ENCODE assay signal across 20 cellular contexts in the genomic region with DNA sequence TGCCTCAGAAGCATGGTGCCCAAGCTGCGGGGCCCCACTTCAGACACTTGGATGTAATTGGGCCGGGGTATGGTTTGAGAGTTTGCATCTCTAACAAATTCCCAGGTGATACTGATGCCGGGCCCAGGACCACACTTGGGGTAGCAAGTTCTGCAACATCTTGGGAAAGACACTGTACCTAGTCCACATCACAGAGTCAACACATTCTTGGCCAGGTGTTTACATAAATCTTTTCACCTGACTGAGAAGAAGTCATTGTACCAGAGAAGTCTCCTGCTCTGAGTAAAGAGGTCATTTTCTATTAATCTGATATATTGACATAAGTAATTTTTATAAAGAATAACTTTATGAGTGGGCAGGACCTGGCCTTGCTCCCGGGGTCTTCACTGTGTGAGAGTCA. TPM values are rescaled to one million over a fixed set of nuclear protein-coding genes. Genes with fewer than 3 reads are reported as not detected.
DNase-seq lines count a peak whose midpoint lies in the region; ATAC-seq and TF ChIP-seq lines count a peak whose summit lies in the region.
"Had no signal": no experiment of that assay in that cellular context is flagged by ENCODE, and none has a peak within 500 bp of the region (broad histone marks: within the 10 kb centered on the region; RNA-seq: fewer than 3 reads in every experiment).

No MANE protein-coding gene starts in this region.

- H3K27ac ChIP-seq in OCI-LY3 (ENCODE audit: low read length): no peak overlapping the region
- peak overlapping the region in 58 of 59 donors; percentile 4 to 97 (median 88) for H3K27ac ChIP-seq in dorsolateral prefrontal cortex
- peak overlapping the region; percentile 96 for H3K27ac ChIP-seq in temporal lobe (ENCODE audit: low read depth, low read length)
- no peak overlapping the region for H3K27ac ChIP-seq in mesenchymal stem cell (ENCODE audit: low read length, poor library complexity, severe bottlenecking)
- H3K27ac ChIP-seq: C4-2B had no signal

- peaks cover 9% of the 10 kb centered on the region for H3K4me1 Mint-ChIP-seq in activated CD8-positive, alpha-beta T cell treated with anti-CD3 and anti-CD28 coated beads for 36 hours (ENCODE audit: low read depth)

- H3K4ac ChIP-seq in mesenchymal stem cell (ENCODE audit: low read depth in 1 of 2, low read length in 2 of 2): no peak overlapping the region

- H3K36me3 ChIP-seq in OCI-LY3 (replicated peaks; ENCODE audit: low read depth, low read length) (peaks cover 5% of the 10 kb centered on the region), mesenchymal stem cell (ENCODE audit: control insufficient read depth in 1 of 2, insufficient read depth in 2 of 2, low read depth in 1 of 2, low read length in 2 of 2) (peaks cover 45 to 70% of the 10 kb centered on the region in 2 experiments)
- H3K36me3 ChIP-seq: Peyer's patch had no signal

- H3K9me3 Mint-ChIP-seq in activated naive CD4-positive, alpha-beta T cell treated with anti-CD3 and anti-CD28 coated beads, Interleukin-2, amount 50 U/mL, for 72 hours: no peaks in the 10 kb centered on the region
- H3K9me3 Mint-ChIP-seq in activated CD8-positive, alpha-beta T cell treated with anti-CD3 and anti-CD28 coated beads for 36 hours: no peaks in the 10 kb centered on the region

- no peak overlapping the region for H2BK120ac ChIP-seq in mesenchymal stem cell (ENCODE audit: low read depth, low read length)

- H3K27me3 ChIP-seq in OCI-LY3 (ENCODE audit: low read depth, low read length) (peaks cover 4% of the 10 kb centered on the region; the same call in 1 of the 2 replicates), dorsolateral prefrontal cortex (no peaks in the 10 kb centered on the region), mesenchymal stem cell (ENCODE audit: control insufficient read depth in 1 of 2, insufficient read depth in 1 of 2, low read length in 2 of 2) (no peaks in the 10 kb centered on the region)
- H3K27me3 ChIP-seq: Peyer's patch had no signal

- H3K79me2 ChIP-seq in OCI-LY3 (ENCODE audit: low read length): no peaks in the 10 kb centered on the region

- H3K4me2 ChIP-seq in OCI-LY3 (ENCODE audit: low read length) (peak overlapping the region; percentile 37; the same call in 1 of the 2 replicates), mesenchymal stem cell (ENCODE audit: low read length, poor library complexity, severe bottlenecking) (no peak overlapping the region)

- POLR2A ChIA-PET in activated CD8-positive, alpha-beta T cell treated with anti-CD3 and anti-CD28 coated beads for 36 hours (lab: Charles Lee): interaction anchor here (0.5 to 0.6 kb wide), 2 partner anchors 305 to 912 kb away, joined by 3 read pairs; no protein-coding TSS in a partner anchor

- no peaks in the 10 kb centered on the region for H3K27me3 Mint-ChIP-seq in activated CD8-positive, alpha-beta T cell treated with anti-CD3 and anti-CD28 coated beads for 36 hours

- H3K4me3 Mint-ChIP-seq in activated CD8-positive, alpha-beta T cell treated with anti-CD3 and anti-CD28 coated beads for 36 hours: no peak overlapping the region

- H3K36me3 Mint-ChIP-seq in activated naive CD4-positive, alpha-beta T cell treated with anti-CD3 and anti-CD28 coated beads, Interleukin-2, amount 50 U/mL, for 72 hours: peaks cover 5 to 9% of the 10 kb centered on the region in 2 donors
- peaks cover 26% of the 10 kb centered on the region for H3K36me3 Mint-ChIP-seq in activated CD8-positive, alpha-beta T cell treated with anti-CD3 and anti-CD28 coated beads for 36 hours (ENCODE audit: low read depth)

- no peak overlapping the region for H2BK5ac ChIP-seq in mesenchymal stem cell (ENCODE audit: low read depth, low read length, poor library complexity, severe bottlenecking)

- H3K4me1 ChIP-seq in OCI-LY3 (ENCODE audit: low read length): peaks cover 29% of the 10 kb centered on the region
- peaks cover 2% of the 10 kb centered on the region for H3K4me1 ChIP-seq in mesenchymal stem cell (ENCODE audit: control insufficient read depth, insufficient read depth, low read depth, low read length)
- H3K4me1 ChIP-seq: Peyer's patch had no signal

- H2AFZ ChIP-seq in OCI-LY3 (ENCODE audit: low read depth, low read length) (no peak overlapping the region), mesenchymal stem cell (ENCODE audit: low read depth, low read length) (no peak overlapping the region)

- no peak overlapping the region for H3K18ac ChIP-seq in mesenchymal stem cell (ENCODE audit: low read depth in 1 of 2, low read length in 2 of 2)

- no peak overlapping the region for H2BK15ac ChIP-seq in mesenchymal stem cell (ENCODE audit: low read depth, poor library complexity, severe bottlenecking)

- CTCF ChIA-PET in activated CD8-positive, alpha-beta T cell treated with anti-CD3 and anti-CD28 coated beads for 36 hours (lab: Charles Lee): interaction anchor here (1.1 to 2.0 kb wide), 4 partner anchors 19 to 238 kb away, joined by 3 to 6 read pairs (median 5); no protein-coding TSS in a partner anchor

- H2AK5ac ChIP-seq in mesenchymal stem cell (ENCODE audit: low read length, severe bottlenecking): no peak overlapping the region

- H4K20me1 ChIP-seq in OCI-LY3 (ENCODE audit: insufficient read depth, low read length): peaks cover 6% of the 10 kb centered on the region; the same call in 1 of the 2 replicates

- H2BK12ac ChIP-seq in mesenchymal stem cell (ENCODE audit: low read length in 2 of 2): no peak overlapping the region

- H3K79me1 ChIP-seq in mesenchymal stem cell (replicated peaks; ENCODE audit: low read length, poor library complexity, severe bottlenecking): peaks cover 6% of the 10 kb centered on the region

- peak; percentile 9 for ATAC-seq in GM19035 (IDR thresholded peaks at IDR 0.05; ENCODE audit: unreplicated experiment)
- no peak for ATAC-seq in activated naive CD4-positive, alpha-beta T cell treated with anti-CD3 and anti-CD28 coated beads, Interleukin-2, amount 50 U/mL, for 72 hours
- no peak for ATAC-seq in activated CD8-positive, alpha-beta T cell treated with anti-CD3 and anti-CD28 coated beads for 36 hours
- ATAC-seq: SK-N-SH treated with all-trans-retinoic acid at 6 μM for 48 hours had no signal

- DNase-seq in dorsolateral prefrontal cortex: no peak
- DNase-seq in mesenchymal stem cell: no peak
- DNase-seq in activated naive CD4-positive, alpha-beta T cell treated with anti-CD3 and anti-CD28 coated beads, Interleukin-2, amount 50 U/mL, for 72 hours (ENCODE audit: low spot score in 2 of 2): no peak
- no peak for DNase-seq in activated CD8-positive, alpha-beta T cell treated with anti-CD3 and anti-CD28 coated beads for 36 hours
- DNase-seq: AML-193; GDM1; KBM-7; NCI-H1105; NCI-H146; NCI-H2029 treated with DMSO at 0.1 percent for 48 hours; NCI-H226; NCI-H510A treated with DMSO at 0.1 percent for 48 hours; NCI-H748 treated with DMSO at 0.1 percent for 48 hours; NK-92 treated with Interleukin-12 subunit alpha and Interleukin-12 subunit beta, amount 100 ng/mL, for 24 hours had no signal

- WGBS in mesenchymal stem cell: 93% methylated on average over 4 of the region's 4 CpGs

- H3K23ac ChIP-seq in mesenchymal stem cell (ENCODE audit: low read length in 2 of 2): no peak overlapping the region

- no peak overlapping the region for H4K91ac ChIP-seq in mesenchymal stem cell (ENCODE audit: low read length)

- no peak overlapping the region for H3K27ac Mint-ChIP-seq in activated naive CD4-positive, alpha-beta T cell treated with anti-CD3 and anti-CD28 coated beads, Interleukin-2, amount 50 U/mL, for 72 hours
- no peak overlapping the region for H3K27ac Mint-ChIP-seq in activated CD8-positive, alpha-beta T cell treated with anti-CD3 and anti-CD28 coated beads for 36 hours

- TF ChIP-seq CTCF in OCI-LY3 (IDR thresholded peaks at IDR 0.05; ENCODE audit: low read depth, low read length) (no peak), dorsolateral prefrontal cortex (IDR thresholded peaks at IDR 0.05 in 54 of 56, conservative IDR thresholded peaks at IDR 0.05 in 2 of 56; ENCODE audit: low read depth in 1 of 56, partially characterized antibody in 56 of 56) (no peak)
- TF ChIP-seq CTCF in activated CD8-positive, alpha-beta T cell treated with anti-CD3 and anti-CD28 coated beads for 36 hours (IDR thresholded peaks at IDR 0.05): no peak

- H3K14ac ChIP-seq in mesenchymal stem cell (ENCODE audit: low read length in 2 of 2): no peak overlapping the region

- H3K4me3 ChIP-seq in OCI-LY3 (ENCODE audit: low read length) (no peak overlapping the region), dorsolateral prefrontal cortex (peak overlapping the region in 3 of 59 donors; percentile 1 to 14 (median 8)), mesenchymal stem cell (ENCODE audit: insufficient read depth in 1 of 2, low read depth in 1 of 2, low read length in 2 of 2) (no peak overlapping the region)
- H3K4me3 ChIP-seq: Peyer's patch had no signal

- no peak overlapping the region for H4K8ac ChIP-seq in mesenchymal stem cell (ENCODE audit: low read length)

- intact Hi-C loops in dorsolateral prefrontal cortex (cut with DNase I): loop anchor here in 1 of 2 donors (2.0 to 10.0 kb wide), 2 partner anchors 17 to 227 kb away; a partner anchor contains a TSS
- intact Hi-C loops in activated CD8-positive, alpha-beta T cell treated with anti-CD3 and anti-CD28 coated beads for 36 hours (cut with micrococcal nuclease): loop anchor here (5.0 kb wide), 2 partner anchors 59 to 239 kb away; no protein-coding TSS in a partner anchor

- H3K9me3 ChIP-seq in OCI-LY3 (ENCODE audit: insufficient read depth, low read length): no peaks in the 10 kb centered on the region
- no peaks in the 10 kb centered on the region for H3K9me3 ChIP-seq in mesenchymal stem cell (ENCODE audit: control insufficient read depth, low read length)

- H3K9ac ChIP-seq in OCI-LY3 (ENCODE audit: low read length) (no peak overlapping the region), mesenchymal stem cell (ENCODE audit: low read length) (no peak overlapping the region)

RNA-seq across cellular contexts. Expression of a gene that starts 27.5 kb away (rescaled TPM):
- total RNA-seq in dorsolateral prefrontal cortex (100 to 1,000 TPM in 10 of 120 experiments, 10 to 100 TPM in 110; 45.9 to 230 (median 67.8) TPM), temporal lobe (16.5 TPM)
- 6.0 TPM for polyA plus RNA-seq in mesenchymal stem cell (2013, experiment 1 of 2)
- polyA plus RNA-seq in mesenchymal stem cell (2013, experiment 2 of 2): 6.8 TPM
- total RNA-seq in activated naive CD4-positive, alpha-beta T cell treated with anti-CD3 and anti-CD28 coated beads, Interleukin-2, amount 50 U/mL, for 72 hours: 10 to 100 TPM in 1 of 2 donors, 1 to 10 TPM in 1; 4.6 to 11.1 TPM
- 10 to 100 TPM; 39.3 to 50.6 TPM for total RNA-seq in activated CD8-positive, alpha-beta T cell treated with anti-CD3 and anti-CD28 coated beads for 36 hours

Comparison
In these comparisons a context has a peak if more than half of its experiments do, and no peak if none do; other contexts are left out.
1. H3K27ac ChIP-seq: peak in dorsolateral prefrontal cortex (58 of 59) and temporal lobe (single experiment); none in OCI-LY3 (single experiment) and mesenchymal stem cell (single experiment).